Comparison of ENCODE assay signal across 3 cellular contexts in genomic region chr12:90959538-90960139, GRCh38.
TF ChIP-seq lines count a peak whose summit lies in the region.

No MANE protein-coding gene starts in this region.

TF ChIP-seq in A549, 52 proteins besides CTCF, POLR2A, EP300 and RAD21 (continued from another document):
- no peak for TF ChIP-seq MAX (IDR thresholded peaks at IDR 0.05)
- no peak for TF ChIP-seq POLR2AphosphoS2 (conservative IDR thresholded peaks at IDR 0.05; ENCODE audit: low read length)
- TF ChIP-seq ELK1 (IDR thresholded peaks at IDR 0.05; ENCODE audit: low read depth, low read length): no peak

TF ChIP-seq in HCT116, 20 proteins besides CTCF, POLR2A, EP300 and RAD21 (continued from another document):
- TF ChIP-seq REST (IDR thresholded peaks at IDR 0.05; ENCODE audit: low read depth) (no peak), ZBTB33 (IDR thresholded peaks at IDR 0.05; ENCODE audit: extremely low read depth, insufficient replicate concordance, low read length) (no peak)

TF ChIP-seq in SK-N-SH treated with all-trans-retinoic acid at 6 μM for 48 hours, 23 proteins besides CTCF, POLR2A, EP300 and RAD21 (continued from another document):
- TF ChIP-seq POU6F1 (CRISPR knock-in tag; IDR thresholded peaks at IDR 0.05; ENCODE audit: borderline replicate concordance, low read depth) (no peak), SNAI2 (CRISPR knock-in tag; IDR thresholded peaks at IDR 0.05) (no peak), ISL1 (CRISPR knock-in tag; IDR thresholded peaks at IDR 0.05) (no peak), TOX (CRISPR knock-in tag; IDR thresholded peaks at IDR 0.05; ENCODE audit: borderline replicate concordance) (no peak), TCF4 (CRISPR knock-in tag; IDR thresholded peaks at IDR 0.05; ENCODE audit: borderline replicate concordance) (no peak), ZNF8 (CRISPR knock-in tag; IDR thresholded peaks at IDR 0.05) (no peak), ZC3H10 (CRISPR knock-in tag; IDR thresholded peaks at IDR 0.05) (no peak), TSHZ2 (CRISPR knock-in tag; IDR thresholded peaks at IDR 0.05) (no peak), ZNF565 (CRISPR knock-in tag; conservative IDR thresholded peaks at IDR 0.05; ENCODE audit: low read depth) (no peak), PPARA (CRISPR knock-in tag; IDR thresholded peaks at IDR 0.05; ENCODE audit: borderline replicate concordance) (no peak), CREB5 (CRISPR knock-in tag; IDR thresholded peaks at IDR 0.05; ENCODE audit: low read depth) (no peak), ZFP3 (CRISPR knock-in tag; IDR thresholded peaks at IDR 0.05) (no peak), ARNTL (CRISPR knock-in tag; IDR thresholded peaks at IDR 0.05; ENCODE audit: borderline replicate concordance, low read depth) (no peak)
TF ChIP-seq in SK-N-SH treated with all-trans-retinoic acid at 6 μM for 48 hours: peak in this region for 0.
